In the genomic region with DNA sequence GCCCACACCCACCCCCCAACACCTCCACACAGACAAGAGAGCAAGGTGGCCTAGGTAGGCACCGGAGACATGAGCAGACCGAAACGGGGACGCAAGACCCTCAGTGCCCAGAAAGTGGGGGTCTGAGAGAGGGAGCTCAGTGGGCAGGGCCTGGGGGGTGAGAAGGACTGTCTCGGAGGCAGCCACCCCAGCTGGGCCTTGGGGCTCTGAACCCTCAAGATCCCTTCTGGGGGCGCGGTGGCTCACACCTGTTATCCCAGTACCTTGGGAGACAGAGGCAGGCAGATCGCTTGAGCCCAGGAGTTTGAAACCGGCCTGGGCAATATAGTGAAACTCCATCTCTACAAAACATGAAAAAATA, we compare ENCODE assay signal across 28 cellular contexts. TPM values are rescaled to one million over a fixed set of nuclear protein-coding genes. Genes with fewer than 3 reads are reported as not detected.
"Had no signal": no experiment of that assay in that cellular context is flagged by ENCODE, and none has a peak within 500 bp of the region (broad histone marks: within the 10 kb centered on the region; RNA-seq: fewer than 3 reads in every experiment).

No MANE protein-coding gene starts in this region.

- H3K4me1 ChIP-seq: upper lobe of right lung had no signal

- H3K36me3 Mint-ChIP-seq: activated CD4-positive, alpha-beta memory T cell treated with anti-CD3 and anti-CD28 coated beads for 36 hours; mesothelial cell of epicardium; naive B cell; neural progenitor cell had no signal

- H3K9me3 Mint-ChIP-seq: activated CD4-positive, alpha-beta memory T cell treated with anti-CD3 and anti-CD28 coated beads for 36 hours; activated CD4-positive, alpha-beta T cell treated with anti-CD3 and anti-CD28 coated beads, Interleukin-2, amount 10 ng/mL, durations not matched to agents 24 days and 14 days; activated naive CD8-positive, alpha-beta T cell treated with anti-CD3 and anti-CD28 coated beads, Interleukin-2, amount 50 U/mL, for 24 hours; activated T-helper 1 cell treated with anti-CD3 and anti-CD28 coated beads, Interleukin-12 subunit alpha, Interleukin-12 subunit beta, Interleukin-2, Interleukin-4 antibody, amounts not matched to agents 30 ng/mL and 10 ng/mL and 1 ng/mL, durations not matched to agents 14 hours and 24 hours and 36 hours had no signal

- H3K27me3 ChIP-seq: breast epithelium, neural progenitor cell, suprapubic skin, upper lobe of right lung had no signal

- H3K4me2 ChIP-seq: neural progenitor cell had no signal

- H3K9me3 ChIP-seq: breast epithelium, spleen, suprapubic skin, tibial artery, upper lobe of right lung had no signal

- DNase-seq: activated CD4-positive, alpha-beta memory T cell treated with anti-CD3 and anti-CD28 coated beads for 36 hours; activated CD4-positive, alpha-beta T cell treated with anti-CD3 and anti-CD28 coated beads, Interleukin-2, amount 10 ng/mL, durations not matched to agents 24 days and 14 days; activated CD4-positive, CD25-positive, alpha-beta regulatory T cell treated with anti-CD3 and anti-CD28 coated beads, Interleukin-2, amount 50 U/mL, for 72 hours; activated CD8-positive, alpha-beta memory T cell treated with anti-CD3 and anti-CD28 coated beads, Interleukin-2, amount 50 U/mL, for 4 hours; activated gamma-delta T cell; activated naive CD4-positive, alpha-beta T cell treated with anti-CD3 and anti-CD28 coated beads, Interleukin-2, amount 50 U/mL, for 16 hours; activated naive CD8-positive, alpha-beta T cell treated with anti-CD3 and anti-CD28 coated beads, Interleukin-2, amount 50 U/mL, for 24 hours; activated T-cell treated with anti-CD3 and anti-CD28 coated beads, Interleukin-2, amount 50 U/mL, for 1 hour; amygdala; central memory CD4-positive, alpha-beta T cell; endodermal cell; foreskin fibroblast; head of caudate nucleus; hippocampal formation; left colon; naive B cell; posterior cingulate gyrus; spleen; T-helper 2 cell; tibial artery; upper lobe of right lung had no signal

- H3K27ac ChIP-seq: breast epithelium, neural progenitor cell, spleen, suprapubic skin, tibial artery, upper lobe of right lung had no signal

- H3K4me3 Mint-ChIP-seq: activated CD4-positive, alpha-beta memory T cell treated with anti-CD3 and anti-CD28 coated beads for 36 hours; activated CD4-positive, alpha-beta T cell treated with anti-CD3 and anti-CD28 coated beads, Interleukin-2, amount 10 ng/mL, durations not matched to agents 24 days and 14 days; activated naive CD8-positive, alpha-beta T cell treated with anti-CD3 and anti-CD28 coated beads, Interleukin-2, amount 50 U/mL, for 24 hours; activated T-helper 1 cell treated with anti-CD3 and anti-CD28 coated beads, Interleukin-12 subunit alpha, Interleukin-12 subunit beta, Interleukin-2, Interleukin-4 antibody, amounts not matched to agents 30 ng/mL and 10 ng/mL and 1 ng/mL, durations not matched to agents 14 hours and 24 hours and 36 hours; dendritic cell treated with granulocyte-macrophage colony-stimulating factor and Interleukin-4, amounts not matched to agents 40 ng/mL and 50 ng/mL, for 4 days; endodermal cell; mesothelial cell of epicardium; neural progenitor cell had no signal

- H2AFZ ChIP-seq: neural progenitor cell had no signal

- H3K9ac ChIP-seq: neural progenitor cell had no signal

- H3K4me3 ChIP-seq: breast epithelium, neural progenitor cell, spleen, suprapubic skin, tibial artery, upper lobe of right lung had no signal

- ATAC-seq: activated naive CD8-positive, alpha-beta T cell treated with anti-CD3 and anti-CD28 coated beads, Interleukin-2, amount 50 U/mL, for 24 hours; left colon; upper lobe of right lung had no signal

- H3K36me3 ChIP-seq: breast epithelium, neural progenitor cell, spleen, suprapubic skin, tibial artery, upper lobe of right lung had no signal

- H3K27me3 Mint-ChIP-seq: activated CD4-positive, alpha-beta memory T cell treated with anti-CD3 and anti-CD28 coated beads for 36 hours; naive B cell had no signal

- H3K27ac Mint-ChIP-seq: activated CD4-positive, alpha-beta memory T cell treated with anti-CD3 and anti-CD28 coated beads for 36 hours; activated CD4-positive, alpha-beta T cell treated with anti-CD3 and anti-CD28 coated beads, Interleukin-2, amount 10 ng/mL, durations not matched to agents 24 days and 14 days; activated naive CD8-positive, alpha-beta T cell treated with anti-CD3 and anti-CD28 coated beads, Interleukin-2, amount 50 U/mL, for 24 hours; activated T-helper 1 cell treated with anti-CD3 and anti-CD28 coated beads, Interleukin-12 subunit alpha, Interleukin-12 subunit beta, Interleukin-2, Interleukin-4 antibody, amounts not matched to agents 30 ng/mL and 10 ng/mL and 1 ng/mL, durations not matched to agents 14 hours and 24 hours and 36 hours; dendritic cell treated with granulocyte-macrophage colony-stimulating factor and Interleukin-4, amounts not matched to agents 40 ng/mL and 50 ng/mL, for 4 days; endodermal cell; mesothelial cell of epicardium; neural progenitor cell had no signal

RNA-seq across cellular contexts. Expression of a gene that starts 15.1 kb away (rescaled TPM):
- total RNA-seq: activated CD4-positive, alpha-beta T cell treated with anti-CD3 and anti-CD28 coated beads, Interleukin-2, amount 10 ng/mL, durations not matched to agents 24 days and 14 days; omental fat pad had no signal
